ENCODE assay signal across 15 cellular contexts in the genomic region with DNA sequence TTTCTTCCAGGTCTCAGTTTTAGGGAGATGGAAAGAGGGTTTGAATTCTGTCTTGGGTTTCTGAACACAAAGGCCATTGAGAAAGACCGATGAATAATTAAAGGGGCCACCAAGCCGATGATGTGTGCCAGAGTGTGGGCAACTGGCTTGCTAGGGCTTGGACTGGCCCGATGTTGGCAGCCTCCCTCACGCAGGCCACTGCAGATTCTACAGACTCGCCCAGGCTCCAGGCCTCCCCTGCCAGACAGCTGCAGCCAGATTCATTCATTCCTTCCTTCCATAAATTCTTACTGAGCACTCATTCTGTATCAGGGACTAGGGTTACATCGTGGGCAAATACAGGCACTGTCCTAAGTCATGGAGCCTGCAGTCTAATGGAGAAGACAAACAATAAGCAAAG. TPM values are rescaled to one million over a fixed set of nuclear protein-coding genes. Genes with fewer than 3 reads are reported as not detected.
DNase-seq lines count a peak whose midpoint lies in the region; ATAC-seq and TF ChIP-seq lines count a peak whose summit lies in the region.
"Had no signal": no experiment of that assay in that cellular context is flagged by ENCODE, and none has a peak within 500 bp of the region (broad histone marks: within the 10 kb centered on the region; RNA-seq: fewer than 3 reads in every experiment).

No MANE protein-coding gene starts in this region.

- H3K27me3 ChIP-seq in BLaER1 treated with 17β-estradiol and CSF1 and Interleukin-3, amounts not matched to agents 10 nM and 100 nM, result no peaks in the 10 kb centered on the region
- H3K27me3 ChIP-seq in esophagus muscularis mucosa, result no peaks in the 10 kb centered on the region
- no peaks in the 10 kb centered on the region for H3K27me3 ChIP-seq in prostate gland (replicated peaks; ENCODE audit: insufficient read depth)
- H3K27me3 ChIP-seq in testis, result no peaks in the 10 kb centered on the region
- H3K27me3 ChIP-seq: ovary had no signal

- no peak overlapping the region for H3K9ac ChIP-seq in BLaER1 treated with 17β-estradiol and CSF1 and Interleukin-3, amounts not matched to agents 10 nM and 100 nM

- TF ChIP-seq POLR2A in esophagus muscularis mucosa (IDR thresholded peaks at IDR 0.05; ENCODE audit: low read depth) (no peak), prostate gland (IDR thresholded peaks at IDR 0.05) (no peak), testis (IDR thresholded peaks at IDR 0.05) (no peak)

- H3K4me2 ChIP-seq in BLaER1 treated with 17β-estradiol and CSF1 and Interleukin-3, amounts not matched to agents 10 nM and 100 nM, result peak overlapping the region; percentile 62 to 98 (median 95); a peak in 19 of 22 replicates

- H3K4me1 Mint-ChIP-seq in T-helper 17 cell, result peaks cover 20% of the 10 kb centered on the region

- WGBS in esophagus muscularis mucosa, result 53% methylated on average over 6 of the region's 6 CpGs
- WGBS in prostate gland, result 35% methylated on average over 6 of the region's 6 CpGs
- WGBS in testis, 2 donors, result 79 to 87% methylated on average over 6 of the region's 6 CpGs

- H3K9me3 ChIP-seq in BLaER1 treated with 17β-estradiol and CSF1 and Interleukin-3, amounts not matched to agents 10 nM and 100 nM (replicated peaks in 1 of 11), result no peaks in the 10 kb centered on the region
- H3K9me3 ChIP-seq in T-helper 17 cell (ENCODE audit: control insufficient read depth, low read length, poor library complexity, severe bottlenecking) (no peaks in the 10 kb centered on the region), esophagus muscularis mucosa (no peaks in the 10 kb centered on the region), prostate gland (no peaks in the 10 kb centered on the region), testis (no peaks in the 10 kb centered on the region)
- H3K9me3 ChIP-seq: Caco-2, ovary had no signal

- peak overlapping the region; percentile 51 for H3K27ac Mint-ChIP-seq in T-helper 17 cell

- ATAC-seq in T-helper 17 cell (no peak), HG02885 (IDR thresholded peaks at IDR 0.05; ENCODE audit: poor library complexity, unreplicated experiment) (no peak), GM19023 (IDR thresholded peaks at IDR 0.05; ENCODE audit: unreplicated experiment) (no peak)
- ATAC-seq: K562 had no signal

- peaks cover 34 to 99% (median 73%) of the 10 kb centered on the region in 11 experiments for H4K20me1 ChIP-seq in BLaER1 treated with 17β-estradiol and CSF1 and Interleukin-3, amounts not matched to agents 10 nM and 100 nM

- H3K27ac ChIP-seq in BLaER1 treated with 17β-estradiol and CSF1 and Interleukin-3, amounts not matched to agents 10 nM and 100 nM, result peak overlapping the region in 5 of 11 experiments; percentile 4 to 90 (median 81); a peak in 6 of 22 replicates
- H3K27ac ChIP-seq in esophagus muscularis mucosa (replicated peaks in 1 of 4) (peak overlapping the region; percentile 90 to 98 (median 97)), prostate gland (peak overlapping the region; percentile 63 to 98), testis (no peak overlapping the region)
- H3K27ac ChIP-seq: ovary had no signal

- no peak overlapping the region for H3K4me3 ChIP-seq in BLaER1 treated with 17β-estradiol and CSF1 and Interleukin-3, amounts not matched to agents 10 nM and 100 nM
- H3K4me3 ChIP-seq in esophagus muscularis mucosa, result no peak overlapping the region
- H3K4me3 ChIP-seq in prostate gland, result no peak overlapping the region
- H3K4me3 ChIP-seq in testis, result no peak overlapping the region
- H3K4me3 ChIP-seq: K562, ovary had no signal

- peaks cover 2% of the 10 kb centered on the region for H3K36me3 Mint-ChIP-seq in T-helper 17 cell (ENCODE audit: low read depth)

- H3K4me3 Mint-ChIP-seq in T-helper 17 cell, result no peak overlapping the region

- H3K27me3 Mint-ChIP-seq in T-helper 17 cell, result no peaks in the 10 kb centered on the region

- peaks cover 81 to 100% (median 95%) of the 10 kb centered on the region in 10 experiments for H3K4me1 ChIP-seq in BLaER1 treated with 17β-estradiol and CSF1 and Interleukin-3, amounts not matched to agents 10 nM and 100 nM
- H3K4me1 ChIP-seq in esophagus muscularis mucosa (peaks cover 97 to 100% (median 100%) of the 10 kb centered on the region in 4 donors), prostate gland (replicated peaks) (peaks cover 24% of the 10 kb centered on the region), testis (peaks cover 39% of the 10 kb centered on the region)

- H3K36me3 ChIP-seq in BLaER1 treated with 17β-estradiol and CSF1 and Interleukin-3, amounts not matched to agents 10 nM and 100 nM, result peaks cover 0 to 38% (median 11%) of the 10 kb centered on the region in 11 experiments; a peak in 9 of 22 replicates
- H3K36me3 ChIP-seq in esophagus muscularis mucosa, result peaks cover 0 to 8% (median 0%) of the 10 kb centered on the region in 4 donors
- H3K36me3 ChIP-seq in prostate gland, result no peaks in the 10 kb centered on the region
- no peaks in the 10 kb centered on the region for H3K36me3 ChIP-seq in testis (ENCODE audit: low read depth, missing control alignments)
- H3K36me3 ChIP-seq: ovary had no signal

- TF ChIP-seq CTCF in esophagus muscularis mucosa (IDR thresholded peaks at IDR 0.05) (no peak), prostate gland (IDR thresholded peaks at IDR 0.05) (no peak), testis (IDR thresholded peaks at IDR 0.05) (no peak)

- TF ChIP-seq EP300 in esophagus muscularis mucosa (IDR thresholded peaks at IDR 0.05), result no peak

- DNase-seq in T-helper 17 cell, result no peak
- DNase-seq in esophagus muscularis mucosa (ENCODE audit: extremely low spot score), result no peak
- no peak for DNase-seq in prostate gland (ENCODE audit: low spot score)
- no peak for DNase-seq in testis
- no peak for DNase-seq in NCI-H1048 (lab: John Stamatoyannopoulos, UW)
- DNase-seq: Caco-2; effector CD4-positive, alpha-beta T cell; NCI-H2029; NCI-H82; ovary; stimulated activated naive CD4-positive, alpha-beta T cell had no signal

- intact Hi-C loops in esophagus muscularis mucosa (cut with DNase I) (loop anchor here (5.0 kb wide), 1 partner anchor 33 kb away; the partner anchor contains the start of gene ACTN1), prostate gland (cut with DNase I) (loop anchor here (5.0 kb wide), 1 partner anchor 33 kb away; the partner anchor contains the start of gene ACTN1), testis (cut with DNase I; ENCODE audit: low total_unique reads) (no loop called here)

RNA-seq across cellular contexts. Expression of gene ACTN1, which starts 34.9 kb away (rescaled TPM):
- total RNA-seq in T-helper 17 cell (10 to 100 TPM; 36.8 to 88.9 TPM), esophagus muscularis mucosa (1,000 to 10,000 TPM in 3 of 4 donors, 100 to 1,000 TPM in 1; 958 to 2,110 (median 1,439) TPM), prostate gland (100 to 1,000 TPM; 197 to 240 TPM), testis (10 to 100 TPM; 51.0 to 69.5 TPM)
- polyA plus RNA-seq in testis (ENCODE audit: insufficient read depth, low read depth, low replicate concordance), result 82.3 TPM

Comparison
In these comparisons a context has a peak if more than half of its experiments do, and no peak if none do; other contexts are left out.
1. H3K27ac ChIP-seq: peak in esophagus muscularis mucosa (4 of 4) and prostate gland (2 of 2); none in testis (0 of 2).